10 cellular contexts compared by ENCODE assay signal in the genomic region with DNA sequence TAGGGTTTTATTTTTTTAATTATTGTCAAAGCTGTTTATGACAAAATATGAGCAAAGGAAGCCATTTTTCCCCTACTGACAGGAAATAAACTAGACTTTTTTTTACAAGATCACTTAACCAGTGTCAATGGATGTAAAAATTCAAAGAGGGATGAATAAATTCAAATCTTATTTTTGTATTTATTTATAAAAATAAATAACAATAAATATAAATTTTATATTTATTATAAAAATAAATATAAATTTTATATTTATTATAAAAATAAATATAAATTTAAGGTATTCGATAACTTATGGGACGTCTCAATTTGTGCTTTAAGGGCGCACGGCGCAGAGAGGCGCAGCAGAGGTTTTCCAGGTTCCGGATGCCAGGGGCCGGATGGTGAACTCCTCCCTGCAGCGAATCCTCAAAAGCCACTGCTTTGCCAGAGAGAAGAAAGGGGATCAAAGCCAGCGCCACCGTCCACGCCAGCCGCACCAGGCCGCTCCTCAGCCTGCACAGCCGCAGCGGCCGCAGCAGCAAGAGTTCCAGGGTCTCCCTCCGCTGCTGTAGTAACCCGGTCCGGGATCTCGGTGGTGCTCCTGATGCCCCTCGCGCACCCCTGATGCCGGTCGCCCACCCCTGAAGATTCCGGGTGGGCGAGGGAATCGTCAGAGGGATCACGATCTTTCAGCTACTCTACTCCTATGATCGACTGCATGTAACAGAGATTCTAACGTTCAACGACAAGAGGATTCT. TPM values are rescaled to one million over a fixed set of nuclear protein-coding genes. Genes with fewer than 3 reads are reported as not detected.
DNase-seq lines count a peak whose midpoint lies in the region; ATAC-seq, FAIRE-seq and TF ChIP-seq lines count a peak whose summit lies in the region.
"Had no signal": no experiment of that assay in that cellular context is flagged by ENCODE, and none has a peak within 500 bp of the region (broad histone marks: within the 10 kb centered on the region; RNA-seq: fewer than 3 reads in every experiment).

No MANE protein-coding gene starts in this region.

- peak; percentile 93 for FAIRE-seq in G401.6 (lab: Jason Lieb, UNC)
- peak; percentile 49 for FAIRE-seq in frontal cortex (lab: Jason Lieb, UNC)

- ATAC-seq in GM21576 (IDR thresholded peaks at IDR 0.05; ENCODE audit: unreplicated experiment) (no peak), HG03097 (IDR thresholded peaks at IDR 0.05; ENCODE audit: low FRiP score, unreplicated experiment) (no peak)
- ATAC-seq: activated T-helper 17 cell treated with anti-CD3 and anti-CD28 coated beads, Interleukin-2, amount 50 U/mL, for 72 hours had no signal

- H3K36me3 ChIP-seq in adipocyte (ENCODE audit: control insufficient read depth, insufficient read depth, low read length, severe bottlenecking) (no peaks in the 10 kb centered on the region), hepatocyte (replicated peaks; ENCODE audit: insufficient read depth, low read depth) (no peaks in the 10 kb centered on the region)

- no peaks in the 10 kb centered on the region for H3K9me2 ChIP-seq in hepatocyte (replicated peaks; ENCODE audit: insufficient read depth)

- peak overlapping the region; percentile 74 for H3K4me3 ChIP-seq in adipocyte (ENCODE audit: low read length)
- peak overlapping the region; percentile 40 for H3K4me3 ChIP-seq in skeletal muscle cell (ENCODE audit: low read depth, low read length)
- H3K4me3 ChIP-seq in hepatocyte = no peak overlapping the region

- H3K27me3 ChIP-seq in adipocyte (replicated peaks; ENCODE audit: control insufficient read depth, insufficient read depth, low read length) (peaks cover 31% of the 10 kb centered on the region), hepatocyte (no peaks in the 10 kb centered on the region)

- H3K9me3 ChIP-seq in adipocyte (ENCODE audit: control insufficient read depth, low read length) (peaks cover 6% of the 10 kb centered on the region), hepatocyte (ENCODE audit: low read depth) (no peaks in the 10 kb centered on the region)

- 97% methylated on average over 32 of the region's 32 CpGs for WGBS in hepatocyte (ENCODE audit: low lambda C conversion rate, missing lambda C conversion rate)

- DNase-seq in adipocyte (ENCODE audit: low read depth) = no peak
- DNase-seq in frontal cortex (ENCODE audit: low spot score in 2 of 2) = peak in 1 of 2 donors; percentile 12
- no peak for DNase-seq in skeletal muscle cell (ENCODE audit: low read depth)
- DNase-seq in hepatocyte (ENCODE audit: low spot score) = no peak
- no peak for DNase-seq in AG08395 (ENCODE audit: low spot score)
- DNase-seq: aorta had no signal

- no peaks in the 10 kb centered on the region for H3K79me2 ChIP-seq in hepatocyte

- H2AFZ ChIP-seq in hepatocyte = no peak overlapping the region

- no peak overlapping the region for H3K27ac ChIP-seq in hepatocyte

- peak overlapping the region; percentile 51 for H3K9ac ChIP-seq in adipocyte (ENCODE audit: low read length)

- TF ChIP-seq CTCF in hepatocyte (IDR thresholded peaks at IDR 0.05; ENCODE audit: poor library complexity) = no peak

- peaks cover 4% of the 10 kb centered on the region for H3K4me1 ChIP-seq in adipocyte (ENCODE audit: control insufficient read depth, insufficient read depth, low read length)
- no peaks in the 10 kb centered on the region for H3K4me1 ChIP-seq in hepatocyte (ENCODE audit: insufficient read depth)

- H3K4me2 ChIP-seq in hepatocyte = no peak overlapping the region

- H4K20me1 ChIP-seq in hepatocyte (ENCODE audit: insufficient read depth, poor library complexity, severe bottlenecking) = no peaks in the 10 kb centered on the region

RNA-seq across cellular contexts. Expression of a gene that starts 28.6 kb away (rescaled TPM):
- total RNA-seq in frontal cortex (106 TPM), hepatocyte (17.4 and 18.8 TPM in 2 replicates)
- polyA plus RNA-seq in hepatocyte = 3.9 and 5.6 TPM in 2 replicates

RNA-seq across cellular contexts. Expression of a gene that starts 35.5 kb away (rescaled TPM):
- total RNA-seq in frontal cortex (44.8 TPM), hepatocyte (64.2 and 86.5 TPM in 2 replicates)
- 78.0 and 80.2 TPM in 2 replicates for polyA plus RNA-seq in hepatocyte
